Comparison of ENCODE assay signal across 16 cellular contexts in the genomic region with DNA sequence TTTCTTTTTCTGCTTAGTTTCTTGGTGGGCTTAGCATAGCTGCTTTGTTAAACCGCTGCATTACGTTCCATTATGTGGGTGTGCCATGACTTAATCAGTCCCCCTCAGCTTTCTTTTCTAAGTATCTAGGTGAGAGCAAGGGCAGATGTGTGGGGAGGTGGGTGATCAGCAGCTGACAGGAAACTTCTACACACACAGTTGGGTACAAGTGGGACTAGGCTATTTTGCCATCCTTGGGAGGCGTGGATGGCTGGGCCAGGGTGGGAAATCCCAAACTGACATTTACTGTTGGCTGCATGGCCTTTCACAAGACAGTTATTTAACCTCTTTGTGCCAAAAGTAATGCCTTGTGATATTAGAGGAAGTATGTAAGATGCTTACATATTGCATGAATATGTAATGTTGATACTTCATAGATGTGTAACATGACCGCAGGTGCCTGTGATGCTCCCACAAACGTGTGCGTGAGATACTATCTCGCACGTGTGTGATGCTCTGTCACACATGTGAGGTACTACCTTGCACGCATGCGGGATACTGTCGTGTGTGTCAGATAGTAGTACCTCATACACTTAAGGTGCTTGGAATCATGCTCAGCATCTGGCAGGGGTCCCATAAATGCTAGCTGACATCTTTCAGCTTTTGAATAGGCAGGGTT.
"Had no signal": no experiment of that assay in that cellular context is flagged by ENCODE, and none has a peak within 500 bp of the region (broad histone marks: within the 10 kb centered on the region; RNA-seq: fewer than 3 reads in every experiment).

No MANE protein-coding gene starts in this region.

- ATAC-seq: activated naive CD8-positive, alpha-beta T cell treated with anti-CD3 and anti-CD28 coated beads, Interleukin-2, amount 50 U/mL, for 24 hours; naive thymus-derived CD4-positive, alpha-beta T cell had no signal

- H3K27ac ChIP-seq: epithelial cell of prostate, tibial nerve had no signal

- H3K4me3 ChIP-seq: tibial nerve had no signal

- DNase-seq: activated CD4-positive, alpha-beta T cell treated with anti-CD3 and anti-CD28 coated beads, Interleukin-2, amount 10 ng/mL, durations not matched to agents 7 days and 5 days; activated naive CD4-positive, alpha-beta T cell treated with Interleukin-2 at 50 U/mL for 16 hours; activated naive CD8-positive, alpha-beta T cell treated with anti-CD3 and anti-CD28 coated beads, Interleukin-2, amount 50 U/mL, for 24 hours; aorta; cerebellar nuclear complex; effector memory CD4-positive, alpha-beta T cell; foreskin melanocyte; immature natural killer cell; retina; stimulated activated CD4-positive, alpha-beta T cell treated with anti-CD3 and anti-CD28 coated beads, Interleukin-2, amount 100 ng/mL, for 48 hours; stimulated activated naive CD4-positive, alpha-beta T cell had no signal

- H3K9me3 Mint-ChIP-seq: activated CD4-positive, alpha-beta T cell treated with anti-CD3 and anti-CD28 coated beads, Interleukin-2, amount 10 ng/mL, durations not matched to agents 7 days and 5 days; activated naive CD8-positive, alpha-beta T cell treated with anti-CD3 and anti-CD28 coated beads, Interleukin-2, amount 50 U/mL, for 24 hours; dendritic cell treated with granulocyte-macrophage colony-stimulating factor and Interleukin-4, amounts not matched to agents 40 ng/mL and 50 ng/mL, for 4 days; immature natural killer cell; naive thymus-derived CD4-positive, alpha-beta T cell; T-helper 2 cell treated with Interferon-gamma antibody and Interleukin-4, amounts not matched to agents 5 μg/mL and 100 μg/mL, for 36 hours had no signal

- H3K4me3 Mint-ChIP-seq: activated CD4-positive, alpha-beta T cell treated with anti-CD3 and anti-CD28 coated beads, Interleukin-2, amount 10 ng/mL, durations not matched to agents 7 days and 5 days; activated naive CD8-positive, alpha-beta T cell treated with anti-CD3 and anti-CD28 coated beads, Interleukin-2, amount 50 U/mL, for 24 hours; dendritic cell treated with granulocyte-macrophage colony-stimulating factor and Interleukin-4, amounts not matched to agents 40 ng/mL and 50 ng/mL, for 4 days; immature natural killer cell; T-helper 2 cell treated with Interferon-gamma antibody and Interleukin-4, amounts not matched to agents 5 μg/mL and 100 μg/mL, for 36 hours had no signal

- H3K36me3 ChIP-seq: tibial nerve had no signal

- H3K27ac Mint-ChIP-seq: activated CD4-positive, alpha-beta T cell treated with anti-CD3 and anti-CD28 coated beads, Interleukin-2, amount 10 ng/mL, durations not matched to agents 7 days and 5 days; activated naive CD8-positive, alpha-beta T cell treated with anti-CD3 and anti-CD28 coated beads, Interleukin-2, amount 50 U/mL, for 24 hours; dendritic cell treated with granulocyte-macrophage colony-stimulating factor and Interleukin-4, amounts not matched to agents 40 ng/mL and 50 ng/mL, for 4 days; immature natural killer cell; naive thymus-derived CD4-positive, alpha-beta T cell; T-helper 2 cell treated with Interferon-gamma antibody and Interleukin-4, amounts not matched to agents 5 μg/mL and 100 μg/mL, for 36 hours had no signal

- H3K27me3 Mint-ChIP-seq: activated naive CD8-positive, alpha-beta T cell treated with anti-CD3 and anti-CD28 coated beads, Interleukin-2, amount 50 U/mL, for 24 hours; dendritic cell treated with granulocyte-macrophage colony-stimulating factor and Interleukin-4, amounts not matched to agents 40 ng/mL and 50 ng/mL, for 4 days had no signal

- H3K27me3 ChIP-seq: tibial nerve had no signal

- H3K36me3 Mint-ChIP-seq: immature natural killer cell had no signal

- H3K9me3 ChIP-seq: tibial nerve had no signal
